Comparison of ENCODE assay signal across 27 cellular contexts in the genomic region with DNA sequence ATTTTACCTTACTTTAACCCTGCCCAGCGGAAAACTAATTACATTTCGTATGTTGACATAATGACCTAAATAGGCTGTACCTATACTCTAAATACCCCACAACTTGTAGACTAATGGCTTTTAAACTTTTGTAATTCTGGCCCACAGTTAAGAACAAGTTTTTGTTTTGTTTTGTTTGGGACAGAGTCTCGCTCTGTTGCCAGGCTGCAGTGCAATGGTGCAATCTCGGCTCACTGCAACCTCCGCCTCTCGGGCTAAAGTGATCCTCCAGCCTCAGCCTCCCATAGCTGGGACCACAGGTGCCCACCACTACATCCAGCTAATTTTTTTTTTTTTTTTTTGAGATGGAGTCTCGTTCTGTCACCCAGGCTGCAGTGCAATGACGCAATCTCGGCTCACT. TPM values are rescaled to one million over a fixed set of nuclear protein-coding genes. Genes with fewer than 3 reads are reported as not detected.
"Had no signal": no experiment of that assay in that cellular context is flagged by ENCODE, and none has a peak within 500 bp of the region (broad histone marks: within the 10 kb centered on the region; RNA-seq: fewer than 3 reads in every experiment).

No MANE protein-coding gene starts in this region.

- H2AFZ ChIP-seq: neural progenitor cell had no signal

- H3K36me3 ChIP-seq: left lung, lower lobe of right lung, neural progenitor cell, neutrophil, ovary, right atrium auricular region, tibial nerve, upper lobe of right lung had no signal

- H3K27ac Mint-ChIP-seq: immature natural killer cell; naive thymus-derived CD8-positive, alpha-beta T cell; nephron; neural progenitor cell; stimulated activated effector memory CD8-positive, alpha-beta T cell treated with anti-CD3 and anti-CD28 coated beads, Interleukin-12 subunit alpha, Interleukin-12 subunit beta, amount 100 ng/mL, for 72 hours; stimulated activated naive CD8-positive, alpha-beta T cell treated with anti-CD3 and anti-CD28 coated beads, Interleukin-15, Interleukin-2, amounts not matched to agents 100 ng/mL and 50 ng/mL, for 24 hours had no signal

- H3K27me3 ChIP-seq: neural progenitor cell, ovary, right atrium auricular region, tibial nerve, upper lobe of right lung had no signal

- H3K9me3 Mint-ChIP-seq: nephron; stimulated activated effector memory CD8-positive, alpha-beta T cell treated with anti-CD3 and anti-CD28 coated beads, Interleukin-12 subunit alpha, Interleukin-12 subunit beta, amount 100 ng/mL, for 72 hours; stimulated activated naive CD8-positive, alpha-beta T cell treated with anti-CD3 and anti-CD28 coated beads, Interleukin-15, Interleukin-2, amounts not matched to agents 100 ng/mL and 50 ng/mL, for 24 hours had no signal

- DNase-seq: head of caudate nucleus; hippocampal formation; immature natural killer cell; kidney; left colon; left lung; lower lobe of right lung; mammary epithelial cell; mesenchymal stem cell; naive thymus-derived CD8-positive, alpha-beta T cell; occipital lobe; ovary; stimulated activated CD4-positive, alpha-beta T cell treated with anti-CD3 and anti-CD28 coated beads, Interleukin-12 subunit alpha, Interleukin-12 subunit beta, amount 100 ng/mL, for 4 hours; stimulated activated CD4-positive, alpha-beta T cell treated with anti-CD3 and anti-CD28 coated beads, Interleukin-15, amount 100 ng/mL, for 24 hours; stimulated activated CD4-positive, alpha-beta T cell treated with anti-CD3 and anti-CD28 coated beads, Interleukin-2, amount 100 ng/mL, for 24 hours; stimulated activated CD4-positive, alpha-beta T cell treated with anti-CD3 and anti-CD28 coated beads, Interleukin-4, amount 100 ng/mL, for 1 hour; stimulated activated naive CD4-positive, alpha-beta T cell; upper lobe of right lung had no signal

- H3K4me3 Mint-ChIP-seq: immature natural killer cell; naive thymus-derived CD8-positive, alpha-beta T cell; nephron; neural progenitor cell; stimulated activated effector memory CD8-positive, alpha-beta T cell treated with anti-CD3 and anti-CD28 coated beads, Interleukin-12 subunit alpha, Interleukin-12 subunit beta, amount 100 ng/mL, for 72 hours; stimulated activated naive CD8-positive, alpha-beta T cell treated with anti-CD3 and anti-CD28 coated beads, Interleukin-15, Interleukin-2, amounts not matched to agents 100 ng/mL and 50 ng/mL, for 24 hours had no signal

- H3K36me3 Mint-ChIP-seq: immature natural killer cell; naive thymus-derived CD8-positive, alpha-beta T cell; neural progenitor cell; stimulated activated effector memory CD8-positive, alpha-beta T cell treated with anti-CD3 and anti-CD28 coated beads, Interleukin-12 subunit alpha, Interleukin-12 subunit beta, amount 100 ng/mL, for 72 hours had no signal

- H3K4me2 ChIP-seq: neural progenitor cell had no signal

- H3K27me3 Mint-ChIP-seq: progenitor cell of endocrine pancreas had no signal

- H3K27ac ChIP-seq: left lung, lower lobe of right lung, neural progenitor cell, neutrophil, ovary, right atrium auricular region, skin epidermis, tibial nerve, upper lobe of right lung had no signal

- H3K4me3 ChIP-seq: left lung, lower lobe of right lung, neural progenitor cell, ovary, right atrium auricular region, skin epidermis, tibial nerve, upper lobe of right lung had no signal

- H3K9me3 ChIP-seq: left lung, lower lobe of right lung, neutrophil, ovary, right atrium auricular region, tibial nerve, upper lobe of right lung had no signal

RNA-seq across cellular contexts. Expression of a gene that starts 5.7 kb away (rescaled TPM):
- total RNA-seq: naive thymus-derived CD8-positive, alpha-beta T cell had no signal
